15 cellular contexts compared by ENCODE assay signal in genomic region chr6:99422912-99423311, GRCh38. TPM values are rescaled to one million over a fixed set of nuclear protein-coding genes. Genes with fewer than 3 reads are reported as not detected.
DNase-seq lines count a peak whose midpoint lies in the region; ATAC-seq and TF ChIP-seq lines count a peak whose summit lies in the region.
"Had no signal": no experiment of that assay in that cellular context is flagged by ENCODE, and none has a peak within 500 bp of the region (broad histone marks: within the 10 kb centered on the region; RNA-seq: fewer than 3 reads in every experiment).

No MANE protein-coding gene starts in this region.

- H3K9me3 ChIP-seq in A673 (ENCODE audit: low read depth, low read length, poor library complexity, severe bottlenecking) (no peaks in the 10 kb centered on the region), DND-41 (ENCODE audit: insufficient read depth, low read length, severe bottlenecking) (no peaks in the 10 kb centered on the region), transverse colon (no peaks in the 10 kb centered on the region)
- H3K9me3 ChIP-seq: gastroesophageal sphincter had no signal

- H3K4me1 ChIP-seq in A673 (ENCODE audit: insufficient read depth, low read length, poor library complexity, severe bottlenecking) (peaks cover 50% of the 10 kb centered on the region), DND-41 (ENCODE audit: insufficient read depth, low read length) (peaks cover 55% of the 10 kb centered on the region), transverse colon (peaks cover 23 to 75% (median 43%) of the 10 kb centered on the region in 4 donors)

- in situ Hi-C loops in transverse colon (cut with MboI; ENCODE audit: low pct_ligation_motif_present in 1 of 4, low pct_unique_long_range_greater_than_20kb in 1 of 4, low sequenced_read_pairs in 3 of 4), result no loop called here

- intact Hi-C loops in A673 (cut with micrococcal nuclease; ENCODE audit: unreplicated experiment), result loop anchor here (10.0 kb wide), 1 partner anchor 88 kb away; no protein-coding TSS in a partner anchor
- intact Hi-C loops in natural killer cell (cut with micrococcal nuclease), result no loop called here
- intact Hi-C loops in transverse colon (cut with DNase I; ENCODE audit: low total_unique reads), result no loop called here

- peak; percentile 53 for DNase-seq in A673 (ENCODE audit: low spot score)
- DNase-seq in DND-41, result no peak
- no peak for DNase-seq in activated naive CD8-positive, alpha-beta T cell treated with anti-CD3 and anti-CD28 coated beads for 36 hours
- no peak for DNase-seq in natural killer cell
- DNase-seq in HuH-7 (ENCODE audit: low spot score), result no peak
- no peak for DNase-seq in SIG-M5 treated with dmso at 0.1 percent for 504 hours (lab: John Stamatoyannopoulos, UW; ENCODE audit: unreplicated experiment)
- DNase-seq in transverse colon, result no peak
- DNase-seq in middle frontal gyrus (ENCODE audit: extremely low spot score, low spot score), result no peak
- DNase-seq: left colon; NCI-H1417; NCI-H524; nucleus accumbens; stimulated activated CD4-positive, alpha-beta T cell treated with anti-CD3 and anti-CD28 coated beads, Interleukin-15, amount 100 ng/mL, for 24 hours had no signal

- H3K9ac ChIP-seq in DND-41 (ENCODE audit: low read depth, low read length), result no peak overlapping the region

- H3K27me3 ChIP-seq in A673 (replicated peaks; ENCODE audit: insufficient read depth, low read depth, low read length, poor library complexity), result no peaks in the 10 kb centered on the region
- no peaks in the 10 kb centered on the region for H3K27me3 ChIP-seq in DND-41 (ENCODE audit: insufficient read depth, low read length, poor library complexity)
- no peaks in the 10 kb centered on the region for H3K27me3 ChIP-seq in transverse colon
- H3K27me3 ChIP-seq: gastroesophageal sphincter had no signal

- H3K4me1 Mint-ChIP-seq in activated naive CD8-positive, alpha-beta T cell treated with anti-CD3 and anti-CD28 coated beads for 36 hours, result peaks cover 61% of the 10 kb centered on the region
- H3K4me1 Mint-ChIP-seq in natural killer cell, result peaks cover 68 to 71% of the 10 kb centered on the region in 2 donors

- no peaks in the 10 kb centered on the region for H3K36me3 ChIP-seq in A673 (ENCODE audit: insufficient read depth, low read length, poor library complexity, severe bottlenecking)
- H3K36me3 ChIP-seq in DND-41 (ENCODE audit: insufficient read depth, low read length), result peaks cover 27% of the 10 kb centered on the region
- no peaks in the 10 kb centered on the region for H3K36me3 ChIP-seq in transverse colon
- H3K36me3 ChIP-seq: gastroesophageal sphincter had no signal

- TF ChIP-seq CTCF in A673 (conservative IDR thresholded peaks at IDR 0.05; ENCODE audit: low read depth, low read length) (no peak), DND-41 (IDR thresholded peaks at IDR 0.05; ENCODE audit: borderline replicate concordance, extremely low read depth, low read length, poor library complexity, severe bottlenecking) (no peak), natural killer cell (IDR thresholded peaks at IDR 0.05) (no peak), transverse colon (IDR thresholded peaks at IDR 0.05) (no peak)

- ATAC-seq in DND-41 (ENCODE audit: insufficient read depth, low read depth) (no peak), natural killer cell (no peak)
- ATAC-seq: gastroesophageal sphincter, left colon, Right ventricle myocardium inferior had no signal

- H3K4me2 ChIP-seq in DND-41 (ENCODE audit: insufficient read depth, low read length), result peak overlapping the region; percentile 80

- BruUV-seq in A673 (replicated peaks; lab: Mats Ljungman, UMichigan), result no TSS peak

- CTCF ChIA-PET in A673 (lab: Charles Lee), result no interaction called here

- peak overlapping the region; percentile 60 for H3K27ac Mint-ChIP-seq in activated naive CD8-positive, alpha-beta T cell treated with anti-CD3 and anti-CD28 coated beads for 36 hours
- H3K27ac Mint-ChIP-seq in natural killer cell, result peak overlapping the region; percentile 96 to 99

- no peak for TF ChIP-seq EP300 in transverse colon (IDR thresholded peaks at IDR 0.05; ENCODE audit: low read depth)

- peaks cover 62% of the 10 kb centered on the region for H4K20me1 ChIP-seq in DND-41 (ENCODE audit: insufficient read depth, low read length)

- no peak for TF ChIP-seq POLR2A in transverse colon (IDR thresholded peaks at IDR 0.05)

- H3K4me3 Mint-ChIP-seq in activated naive CD8-positive, alpha-beta T cell treated with anti-CD3 and anti-CD28 coated beads for 36 hours, result peak overlapping the region; percentile 99
- peak overlapping the region; percentile 100 for H3K4me3 Mint-ChIP-seq in natural killer cell

- peaks cover 94% of the 10 kb centered on the region for H3K79me2 ChIP-seq in DND-41 (ENCODE audit: insufficient read depth, low read length)

- POLR2A ChIA-PET in A673 (lab: Charles Lee; ENCODE audit: low non-redundant PET), result no interaction called here

- no peak overlapping the region for H2AFZ ChIP-seq in DND-41 (ENCODE audit: low read depth, low read length)

- peak overlapping the region; percentile 82 for H3K4me3 ChIP-seq in A673 (ENCODE audit: low read depth, low read length, poor library complexity, severe bottlenecking)
- no peak overlapping the region; a peak in 1 of 4 replicates for H3K4me3 ChIP-seq in DND-41 (ENCODE audit: low read depth in 1 of 2, low read length in 2 of 2)
- H3K4me3 ChIP-seq in transverse colon, result peak overlapping the region in 1 of 4 donors; percentile 74

- no peaks in the 10 kb centered on the region for H3K27me3 Mint-ChIP-seq in activated naive CD8-positive, alpha-beta T cell treated with anti-CD3 and anti-CD28 coated beads for 36 hours
- H3K27me3 Mint-ChIP-seq in natural killer cell (ENCODE audit: low read depth in 2 of 2), result no peaks in the 10 kb centered on the region

- H3K36me3 Mint-ChIP-seq in activated naive CD8-positive, alpha-beta T cell treated with anti-CD3 and anti-CD28 coated beads for 36 hours, result peaks cover 44% of the 10 kb centered on the region
- H3K36me3 Mint-ChIP-seq in natural killer cell, result peaks cover 7% of the 10 kb centered on the region

- H3K9me3 Mint-ChIP-seq in activated naive CD8-positive, alpha-beta T cell treated with anti-CD3 and anti-CD28 coated beads for 36 hours, result no peaks in the 10 kb centered on the region
- no peaks in the 10 kb centered on the region for H3K9me3 Mint-ChIP-seq in natural killer cell

- WGBS in transverse colon (ENCODE audit: low coverage in 1 of 2), 2 donors, result 60 to 80% methylated on average over 3 to 6 of the region's 6 CpGs

- H3K27ac ChIP-seq in A673 (ENCODE audit: low read depth, low read length, poor library complexity, severe bottlenecking) (peak overlapping the region; percentile 98), DND-41 (ENCODE audit: low read length) (no peak overlapping the region), transverse colon (no peak overlapping the region)

RNA-seq across cellular contexts. Expression of gene PNISR, which starts 2.2 kb away (rescaled TPM):
- total RNA-seq in A673 (2021) (147 TPM in 2 replicates), natural killer cell (100 to 1,000 TPM; 289 to 320 (median 308) TPM), transverse colon (100 to 1,000 TPM; 118 to 374 (median 219) TPM)
- total RNA-seq in activated naive CD8-positive, alpha-beta T cell treated with anti-CD3 and anti-CD28 coated beads for 36 hours, result 10 to 100 TPM; 88.8 to 91.6 TPM

RNA-seq across cellular contexts. Expression of gene COQ3, which starts 28.9 kb away (rescaled TPM):
- total RNA-seq in A673 (2021), result 15.9 and 21.7 TPM in 2 replicates
- total RNA-seq in activated naive CD8-positive, alpha-beta T cell treated with anti-CD3 and anti-CD28 coated beads for 36 hours, result 10 to 100 TPM; 21.0 to 23.8 TPM
- 1 to 10 TPM; 2.5 to 3.7 (median 2.6) TPM for total RNA-seq in natural killer cell
- 1 to 10 TPM in 2 of 4 donors, not detected in 2; 4.9 to 5.1 TPM for total RNA-seq in transverse colon
